Comparison of ENCODE assay signal across 19 cellular contexts in genomic region chr22:43990044-43990443, GRCh38. TPM values are rescaled to one million over a fixed set of nuclear protein-coding genes. Genes with fewer than 3 reads are reported as not detected.
DNase-seq lines count a peak whose midpoint lies in the region.
"Had no signal": no experiment of that assay in that cellular context is flagged by ENCODE, and none has a peak within 500 bp of the region (broad histone marks: within the 10 kb centered on the region; RNA-seq: fewer than 3 reads in every experiment).

No MANE protein-coding gene starts in this region.

- peak; percentile 27 for DNase-seq in activated effector memory CD4-positive, alpha-beta T cell treated with anti-CD3 and anti-CD28 coated beads, Interleukin-2, amount 50 U/mL, for 16 hours
- DNase-seq in activated effector memory CD4-positive, alpha-beta T cell treated with Interleukin-2 at 50 U/mL for 16 hours = no peak
- DNase-seq in NCI-H345 treated with DMSO at 0.1 percent for 48 hours (lab: John Stamatoyannopoulos, UW; ENCODE audit: unreplicated experiment) (peak; percentile 31), mesenteric fat pad (ENCODE audit: low spot score) (peak; percentile 80), NCI-H524 (lab: John Stamatoyannopoulos, UW) (no peak), retina (no peak), ureter (ENCODE audit: low spot score) (no peak)
- DNase-seq: Calu3; CD4-positive, alpha-beta memory T cell; GM23248; Kasumi-1; MG63; NCI-H1048; NCI-H1694; NCI-H2171 treated with DMSO at 0.1 percent for 48 hours; NCI-H510A; NK-92 treated with Interleukin-12 subunit alpha and Interleukin-12 subunit beta, amount 100 ng/mL, for 24 hours; OCI-M1; Right ventricle myocardium superior had no signal

RNA-seq across cellular contexts. Expression of gene PARVB, which starts 34.1 kb away (rescaled TPM):
- 76.2 TPM for total RNA-seq in mesenteric fat pad
- total RNA-seq in ureter = 24.4 TPM

RNA-seq across cellular contexts. Expression of gene SAMM50, which starts 34.8 kb away (rescaled TPM):
- total RNA-seq in mesenteric fat pad (49.4 TPM), ureter (38.7 TPM)

Comparison
In these comparisons a context has a peak if more than half of its experiments do, and no peak if none do; other contexts are left out.
1. DNase-seq: peak in activated effector memory CD4-positive, alpha-beta T cell treated with anti-CD3 and anti-CD28 coated beads, Interleukin-2, amount 50 U/mL, for 16 hours (single experiment), NCI-H345 treated with DMSO at 0.1 percent for 48 hours (single experiment) and mesenteric fat pad (single experiment); none in activated effector memory CD4-positive, alpha-beta T cell treated with Interleukin-2 at 50 U/mL for 16 hours (single experiment), NCI-H524 (0 of 2), retina (single experiment) and ureter (single experiment).